ENCODE assay signal across 21 cellular contexts in genomic region chr11:10066441-10066840, GRCh38.
"Had no signal": no experiment of that assay in that cellular context is flagged by ENCODE, and none has a peak within 500 bp of the region (broad histone marks: within the 10 kb centered on the region; RNA-seq: fewer than 3 reads in every experiment).

No MANE protein-coding gene starts in this region.

- H3K4me2 ChIP-seq: hepatocyte had no signal

- DNase-seq: activated CD4-positive, alpha-beta T cell treated with anti-CD3 and anti-CD28 coated beads, Interleukin-2, amount 50 U/mL, for 1 hour; activated CD8-positive, alpha-beta memory T cell treated with anti-CD3 and anti-CD28 coated beads for 24 hours; activated CD8-positive, alpha-beta memory T cell treated with anti-CD3 and anti-CD28 coated beads, Interleukin-2, amount 50 U/mL, for 48 hours; activated effector memory CD4-positive, alpha-beta T cell treated with Interleukin-2 at 50 U/mL for 16 hours; activated naive CD4-positive, alpha-beta T cell treated with anti-CD3 and anti-CD28 coated beads, Interleukin-2, amount 10 ng/mL, durations not matched to agents 7 days and 5 days; activated naive CD8-positive, alpha-beta T cell treated with anti-CD3 and anti-CD28 coated beads, Interleukin-2, amount 50 U/mL, for 24 hours; activated T-cell treated with anti-CD3 and anti-CD28 coated beads, Interleukin-2, amount 50 U/mL, for 48 hours; anterior cingulate cortex; central memory CD4-positive, alpha-beta T cell; endodermal cell; foreskin fibroblast; islet precursor cell; stimulated activated CD4-positive, alpha-beta T cell treated with anti-CD3 and anti-CD28 coated beads, Interleukin-4, amount 100 ng/mL, for 4 hours had no signal

- H3K27ac ChIP-seq: epithelial cell of prostate, hepatocyte had no signal

- H3K4me3 ChIP-seq: hepatocyte, lung had no signal

- H3K27me3 ChIP-seq: hepatocyte had no signal

- ATAC-seq: activated CD4-positive, CD25-positive, alpha-beta regulatory T cell treated with anti-CD3 and anti-CD28 coated beads, Interleukin-2, amount 50 U/mL, for 24 hours; activated naive CD8-positive, alpha-beta T cell treated with anti-CD3 and anti-CD28 coated beads, Interleukin-2, amount 50 U/mL, for 24 hours; left lobe of liver; natural killer cell treated with Interleukin-12 subunit alpha and Interleukin-12 subunit beta and Interleukin-15 and Interleukin-18, amount 100 ng/mL, for 72 hours; sciatic nerve; stimulated activated memory B cell treated with anti-CD40 and anti-IgM and Interleukin-4, amounts not matched to agents 10 μg/mL and 1 μg/mL and 100 μg/mL, for 72 hours had no signal
